ENCODE assay signal across 1 cellular context in the genomic region with DNA sequence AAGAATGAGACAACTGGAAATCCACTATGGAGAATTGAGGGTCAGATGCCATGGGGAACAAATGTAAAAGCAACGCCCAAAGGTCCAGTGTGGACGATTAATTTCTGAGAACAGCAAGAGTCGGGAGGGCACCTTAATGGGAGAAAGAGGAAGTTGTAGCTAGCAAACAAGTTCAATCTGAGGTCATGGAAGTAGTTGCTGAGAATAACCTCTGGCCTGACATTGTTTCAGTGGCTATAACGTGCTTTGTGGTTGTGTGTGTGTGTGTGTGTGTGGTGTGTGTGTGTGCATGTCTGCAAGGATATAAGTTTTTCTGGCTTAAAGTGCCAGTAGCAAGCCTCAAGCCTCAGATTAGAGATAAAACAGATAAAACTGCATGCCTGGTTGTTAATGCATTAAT.
TF ChIP-seq lines count a peak whose summit lies in the region.

No MANE protein-coding gene starts in this region.

TF ChIP-seq in GM12878, 131 proteins besides CTCF, POLR2A, EP300 and RAD21 (continued from another document):
- TF ChIP-seq IKZF1 (conservative IDR thresholded peaks at IDR 0.05) (peak; percentile 58), BMI1 (IDR thresholded peaks at IDR 0.05; ENCODE audit: borderline replicate concordance) (peak; percentile 65), DPF2 (IDR thresholded peaks at IDR 0.05) (0 out of 2 replicates have a peak, but pooled peaks have one; percentile 41), SP1 (IDR thresholded peaks at IDR 0.05; ENCODE audit: low read depth, low read length) (peak; percentile 27), PAX5 (IDR thresholded peaks at IDR 0.05; ENCODE audit: borderline replicate concordance, low read depth, low read length) (peak; percentile 49; the same call in 1 of the 2 replicates), IKZF2 (IDR thresholded peaks at IDR 0.05) (peak; percentile 62 to 74; a peak in 3 of 4 replicates), IRF4 (IDR thresholded peaks at IDR 0.05; ENCODE audit: low read depth, low read length) (peak; percentile 43; the same call in 1 of the 2 replicates), BHLHE40 (IDR thresholded peaks at IDR 0.05; ENCODE audit: borderline replicate concordance in 1 of 2, low read depth in 2 of 2, low read length in 1 of 2) (peak; percentile 40 to 82; a peak in 3 of 4 replicates), CREB1 (IDR thresholded peaks at IDR 0.05; ENCODE audit: low read depth) (0 out of 2 replicates have a peak, but pooled peaks have one; percentile 32), NR2F1 (conservative IDR thresholded peaks at IDR 0.05) (peak; percentile 93), YY1 (IDR thresholded peaks at IDR 0.05; ENCODE audit: low read depth, low read length) (no peak), ATF7 (IDR thresholded peaks at IDR 0.05; ENCODE audit: low read depth) (0 out of 2 replicates have a peak, but pooled peaks have one; percentile 43), MEF2B (IDR thresholded peaks at IDR 0.05; ENCODE audit: partially characterized antibody, poor library complexity, severe bottlenecking) (peak; percentile 46), RUNX3 (IDR thresholded peaks at IDR 0.05; ENCODE audit: low read length) (peak; percentile 91), SPI1 (IDR thresholded peaks at IDR 0.05; ENCODE audit: borderline replicate concordance, insufficient read depth, low read depth, low read length) (peak; percentile 62; the same call in 1 of the 2 replicates), BACH1 (IDR thresholded peaks at IDR 0.05; ENCODE audit: borderline replicate concordance) (no peak), TBL1XR1 (IDR thresholded peaks at IDR 0.05; ENCODE audit: low read depth, low read length) (peak; percentile 30; the same call in 1 of the 2 replicates), CREM (IDR thresholded peaks at IDR 0.05; ENCODE audit: low read depth) (no peak), HCFC1 (IDR thresholded peaks at IDR 0.05; ENCODE audit: low read length) (no peak), MTA2 (IDR thresholded peaks at IDR 0.05; ENCODE audit: low read depth) (peak; percentile 55), NR2C1 (IDR thresholded peaks at IDR 0.05) (peak; percentile 45; the same call in 1 of the 2 replicates)
- TF ChIP-seq, protein P1, sequence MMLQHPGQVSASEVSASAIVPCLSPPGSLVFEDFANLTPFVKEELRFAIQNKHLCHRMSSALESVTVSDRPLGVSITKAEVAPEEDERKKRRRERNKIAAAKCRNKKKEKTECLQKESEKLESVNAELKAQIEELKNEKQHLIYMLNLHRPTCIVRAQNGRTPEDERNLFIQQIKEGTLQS (IDR thresholded peaks at IDR 0.05; ENCODE audit: borderline replicate concordance, extremely low read depth, low read depth, low read length): no peak
- TF ChIP-seq, protein P2, sequence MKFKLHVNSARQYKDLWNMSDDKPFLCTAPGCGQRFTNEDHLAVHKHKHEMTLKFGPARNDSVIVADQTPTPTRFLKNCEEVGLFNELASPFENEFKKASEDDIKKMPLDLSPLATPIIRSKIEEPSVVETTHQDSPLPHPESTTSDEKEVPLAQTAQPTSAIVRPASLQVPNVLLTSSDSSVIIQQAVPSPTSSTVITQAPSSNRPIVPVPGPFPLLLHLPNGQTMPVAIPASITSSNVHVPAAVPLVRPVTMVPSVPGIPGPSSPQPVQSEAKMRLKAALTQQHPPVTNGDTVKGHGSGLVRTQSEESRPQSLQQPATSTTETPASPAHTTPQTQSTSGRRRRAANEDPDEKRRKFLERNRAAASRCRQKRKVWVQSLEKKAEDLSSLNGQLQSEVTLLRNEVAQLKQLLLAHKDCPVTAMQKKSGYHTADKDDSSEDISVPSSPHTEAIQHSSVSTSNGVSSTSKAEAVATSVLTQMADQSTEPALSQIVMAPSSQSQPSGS (IDR thresholded peaks at IDR 0.05; ENCODE audit: low read length): peak; percentile 49; the same call in 1 of the 2 replicates
